Comparison of ENCODE assay signal across 10 cellular contexts in the genomic region with DNA sequence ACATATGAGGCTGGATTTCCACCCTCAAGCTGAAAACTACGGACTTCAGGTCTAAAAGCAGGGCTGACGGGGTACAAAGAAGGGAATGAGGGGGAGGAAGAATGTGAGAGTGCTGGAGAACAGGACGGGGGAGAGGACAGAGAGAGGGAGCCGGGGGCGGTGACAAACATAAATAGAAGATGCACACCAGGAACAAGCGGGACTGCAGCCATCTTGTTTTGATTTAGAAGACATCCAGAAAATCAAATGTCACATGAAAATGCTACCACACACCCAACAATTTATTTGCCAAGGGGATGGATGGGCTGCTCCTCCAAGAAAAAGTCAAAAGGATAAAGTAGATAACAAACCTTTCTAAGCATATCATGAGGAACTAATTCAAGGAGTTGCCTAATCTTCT.
"Had no signal": no experiment of that assay in that cellular context is flagged by ENCODE, and none has a peak within 500 bp of the region (broad histone marks: within the 10 kb centered on the region; RNA-seq: fewer than 3 reads in every experiment).

No MANE protein-coding gene starts in this region.

- H3K9ac ChIP-seq: GM23248, KMS-11 had no signal

- H3K4me1 ChIP-seq: HAP-1 had no signal

- H3K4me2 ChIP-seq: KMS-11 had no signal

- H3K4me3 Mint-ChIP-seq: HFFc6 had no signal

- H3K27ac Mint-ChIP-seq: HFFc6 had no signal

- H2AFZ ChIP-seq: GM23248 had no signal

- H3K9me3 ChIP-seq: HAP-1 had no signal

- ATAC-seq: HCT116 had no signal

- DNase-seq: GM23248, GOT3, H7, HFFc6, IMR-90, KBM-7 had no signal

- H3K36me3 ChIP-seq: HAP-1 had no signal

- H3K9me3 Mint-ChIP-seq: HFFc6 had no signal

- H3K27ac ChIP-seq: GM23248, KMS-11 had no signal

- FAIRE-seq: HTR-8/SVneo had no signal

- H3K4me3 ChIP-seq: GM23248, HAP-1 had no signal
